17 cellular contexts compared by ENCODE assay signal in the genomic region with DNA sequence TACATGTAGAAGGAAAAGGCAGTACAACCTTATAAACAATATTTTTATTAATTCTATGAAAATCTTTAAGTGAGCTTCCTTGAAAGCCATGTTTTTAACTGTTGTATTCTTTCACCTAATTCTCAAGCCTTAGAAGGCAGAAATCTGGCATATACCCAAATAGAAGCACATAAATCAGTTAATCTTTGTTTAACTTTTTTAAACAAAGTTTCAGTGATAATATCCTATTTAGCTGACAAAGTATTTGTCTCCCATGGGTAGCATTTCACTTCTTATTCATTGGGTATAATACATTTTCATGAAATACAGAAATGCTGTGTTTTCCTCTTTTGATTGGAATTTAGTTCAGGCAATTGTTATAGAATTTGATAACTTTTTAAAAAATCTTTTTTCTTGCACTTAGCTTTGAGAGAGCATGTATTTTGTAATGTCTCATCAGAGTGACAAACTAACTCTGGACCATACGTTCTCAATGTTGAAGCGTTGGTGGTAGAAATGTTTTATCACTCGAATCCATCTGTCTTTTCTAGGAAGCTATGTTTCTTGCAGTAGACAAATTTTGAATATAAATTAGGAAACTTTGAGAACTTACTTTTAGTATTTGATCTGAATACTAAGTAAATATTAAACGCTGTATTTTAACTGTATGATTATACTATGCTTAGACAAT.
DNase-seq lines count a peak whose midpoint lies in the region; ATAC-seq, FAIRE-seq and TF ChIP-seq lines count a peak whose summit lies in the region.
"Had no signal": no experiment of that assay in that cellular context is flagged by ENCODE, and none has a peak within 500 bp of the region (broad histone marks: within the 10 kb centered on the region; RNA-seq: fewer than 3 reads in every experiment).

No MANE protein-coding gene starts in this region.

- H3K4me3 Mint-ChIP-seq in activated CD4-positive, alpha-beta memory T cell treated with anti-CD3 and anti-CD28 coated beads, Interleukin-2, amount 10 ng/mL, durations not matched to agents 7 days and 5 days = no peak overlapping the region
- H3K4me3 Mint-ChIP-seq in activated CD4-positive, alpha-beta memory T cell treated with anti-CD3 and anti-CD28 coated beads for 36 hours = no peak overlapping the region
- peak overlapping the region; percentile 68 for H3K4me3 Mint-ChIP-seq in T-helper 2 cell treated with Interferon-gamma antibody and Interleukin-4, amounts not matched to agents 5 μg/mL and 100 μg/mL, for 36 hours

- intact Hi-C loops in activated CD4-positive, alpha-beta memory T cell treated with anti-CD3 and anti-CD28 coated beads for 36 hours (cut with micrococcal nuclease) = no loop called here
- intact Hi-C loops in K562 (cut with micrococcal nuclease) (no loop called here), OCI-LY7 (cut with micrococcal nuclease; ENCODE audit: unreplicated experiment) (no loop called here)

- H3K9me2 ChIP-seq in hepatocyte (replicated peaks; ENCODE audit: insufficient read depth) (no peaks in the 10 kb centered on the region), OCI-LY7 (ENCODE audit: insufficient read depth, low read length) (no peaks in the 10 kb centered on the region)

- no peak for TF ChIP-seq POLR2A in K562 (conservative IDR thresholded peaks at IDR 0.05)

- WGBS in K562 (ENCODE audit: insufficient coverage, low coverage, missing lambda C conversion rate) = 3% methylated on average over 4 of the region's 4 CpGs
- 80% methylated on average over 4 of the region's 4 CpGs for WGBS in hepatocyte (ENCODE audit: low lambda C conversion rate, missing lambda C conversion rate)

- no peak overlapping the region for H3K9ac ChIP-seq in K562 (ENCODE audit: insufficient read depth in 1 of 2, low read depth in 2 of 2, low read length in 2 of 2)

- POLR2A ChIA-PET in activated CD4-positive, alpha-beta memory T cell treated with anti-CD3 and anti-CD28 coated beads, Interleukin-2, amount 10 ng/mL, durations not matched to agents 7 days and 5 days (lab: Charles Lee) = interaction anchor here (1.1 to 19.6 kb wide), 5 partner anchors 8 to 75 kb away, joined by 3 to 730 read pairs (median 19); a partner anchor contains a TSS
- POLR2A ChIA-PET in activated CD4-positive, alpha-beta memory T cell treated with anti-CD3 and anti-CD28 coated beads for 36 hours (lab: Charles Lee) = interaction anchor here (1.8 kb wide), 1 partner anchor 9 kb away, joined by 13 read pairs; no protein-coding TSS in a partner anchor
- POLR2A ChIA-PET in K562 (lab: Yijun Ruan, JAX) (interaction anchor here (0.6 to 2.2 kb wide), 8 partner anchors 9 to 383 kb away, joined by 3 to 20 read pairs (median 4); a partner anchor contains a TSS), OCI-LY7 (lab: Charles Lee) (interaction anchor here (0.5 to 4.5 kb wide), 9 partner anchors 9 to 1790 kb away, joined by 3 to 21 read pairs (median 4); a partner anchor contains a TSS)

- H3K9me3 Mint-ChIP-seq in activated CD4-positive, alpha-beta memory T cell treated with anti-CD3 and anti-CD28 coated beads, Interleukin-2, amount 10 ng/mL, durations not matched to agents 7 days and 5 days = no peaks in the 10 kb centered on the region
- no peaks in the 10 kb centered on the region for H3K9me3 Mint-ChIP-seq in activated CD4-positive, alpha-beta memory T cell treated with anti-CD3 and anti-CD28 coated beads for 36 hours
- no peaks in the 10 kb centered on the region for H3K9me3 Mint-ChIP-seq in T-helper 2 cell treated with Interferon-gamma antibody and Interleukin-4, amounts not matched to agents 5 μg/mL and 100 μg/mL, for 36 hours

- H3K4me1 Mint-ChIP-seq in activated CD4-positive, alpha-beta memory T cell treated with anti-CD3 and anti-CD28 coated beads, Interleukin-2, amount 10 ng/mL, durations not matched to agents 7 days and 5 days = peaks cover 73% of the 10 kb centered on the region
- peaks cover 44% of the 10 kb centered on the region for H3K4me1 Mint-ChIP-seq in activated CD4-positive, alpha-beta memory T cell treated with anti-CD3 and anti-CD28 coated beads for 36 hours (ENCODE audit: low read depth)
- H3K4me1 Mint-ChIP-seq in T-helper 2 cell treated with Interferon-gamma antibody and Interleukin-4, amounts not matched to agents 5 μg/mL and 100 μg/mL, for 36 hours (ENCODE audit: low read depth) = peaks cover 63% of the 10 kb centered on the region

- no peaks in the 10 kb centered on the region for H3K27me3 Mint-ChIP-seq in activated CD4-positive, alpha-beta memory T cell treated with anti-CD3 and anti-CD28 coated beads, Interleukin-2, amount 10 ng/mL, durations not matched to agents 7 days and 5 days
- H3K27me3 Mint-ChIP-seq in activated CD4-positive, alpha-beta memory T cell treated with anti-CD3 and anti-CD28 coated beads for 36 hours = no peaks in the 10 kb centered on the region
- no peaks in the 10 kb centered on the region for H3K27me3 Mint-ChIP-seq in T-helper 2 cell treated with Interferon-gamma antibody and Interleukin-4, amounts not matched to agents 5 μg/mL and 100 μg/mL, for 36 hours (ENCODE audit: low read depth)

- FAIRE-seq in K562 (lab: Jason Lieb, UNC) = peak; percentile 70

- BruUV-seq in K562 (replicated peaks; lab: Mats Ljungman, UMichigan) (no TSS peak), OCI-LY7 (replicated peaks; lab: Mats Ljungman, UMichigan) (no TSS peak)

- in situ Hi-C loops in K562 (cut with MboI) = no loop called here

- H3K27me3 ChIP-seq in K562 (ENCODE audit: control insufficient read depth in 2 of 2, insufficient read depth in 2 of 2, low read length in 2 of 2) (no peaks in the 10 kb centered on the region), hepatocyte (no peaks in the 10 kb centered on the region)

- no peak for TF ChIP-seq EP300 in K562 (IDR thresholded peaks at IDR 0.05; ENCODE audit: low read length)

- H3K4me1 ChIP-seq in K562 (replicated peaks in 1 of 2; ENCODE audit: control insufficient read depth in 2 of 2, insufficient read depth in 2 of 2, low read length in 2 of 2) = peaks cover 5 to 6% of the 10 kb centered on the region in 2 experiments; a peak in 4 of 5 replicates
- peaks cover 5% of the 10 kb centered on the region for H3K4me1 ChIP-seq in hepatocyte (ENCODE audit: insufficient read depth)
- peaks cover 25% of the 10 kb centered on the region for H3K4me1 ChIP-seq in OCI-LY7 (ENCODE audit: insufficient read depth, low read length, poor library complexity, severe bottlenecking)

- peaks cover 54% of the 10 kb centered on the region for H3K36me3 Mint-ChIP-seq in activated CD4-positive, alpha-beta memory T cell treated with anti-CD3 and anti-CD28 coated beads, Interleukin-2, amount 10 ng/mL, durations not matched to agents 7 days and 5 days (ENCODE audit: low read depth)
- peaks cover 42% of the 10 kb centered on the region for H3K36me3 Mint-ChIP-seq in activated CD4-positive, alpha-beta memory T cell treated with anti-CD3 and anti-CD28 coated beads for 36 hours
- H3K36me3 Mint-ChIP-seq in T-helper 2 cell treated with Interferon-gamma antibody and Interleukin-4, amounts not matched to agents 5 μg/mL and 100 μg/mL, for 36 hours (ENCODE audit: low read depth) = peaks cover 31% of the 10 kb centered on the region

- H3K4me2 ChIP-seq in K562 (ENCODE audit: insufficient read depth, low read length) (peak overlapping the region; percentile 13; the same call in 1 of the 2 replicates), hepatocyte (no peak overlapping the region), OCI-LY7 (ENCODE audit: low read length) (no peak overlapping the region)

- no peaks in the 10 kb centered on the region for H3K9me3 ChIP-seq in K562 (replicated peaks; ENCODE audit: control insufficient read depth, insufficient read depth, low read depth, low read length)
- H3K9me3 ChIP-seq in hepatocyte (ENCODE audit: low read depth) = no peaks in the 10 kb centered on the region
- H3K9me3 ChIP-seq in OCI-LY7 (ENCODE audit: low read length) = no peaks in the 10 kb centered on the region

- no peak for TF ChIP-seq CTCF in K562 (IDR thresholded peaks at IDR 0.05 in 2 of 3, conservative IDR thresholded peaks at IDR 0.05 in 1 of 3; ENCODE audit: insufficient read depth in 2 of 3, low read depth in 1 of 3, low read length in 3 of 3)
- TF ChIP-seq CTCF in hepatocyte (IDR thresholded peaks at IDR 0.05; ENCODE audit: poor library complexity) = no peak
- no peak for TF ChIP-seq CTCF in OCI-LY7 (conservative IDR thresholded peaks at IDR 0.05; ENCODE audit: low read length)

- no peaks in the 10 kb centered on the region for H3K9me1 ChIP-seq in K562 (ENCODE audit: control insufficient read depth, insufficient read depth, low read length)

- peak; percentile 72 for ATAC-seq in K562

- no peak for TF ChIP-seq RAD21 in K562 (CRISPR knock-in tag; conservative IDR thresholded peaks at IDR 0.05 in 1 of 2, IDR thresholded peaks at IDR 0.05 in 1 of 2)

- H3K4me3 ChIP-seq in K562 (no peak overlapping the region), hepatocyte (no peak overlapping the region), OCI-LY7 (ENCODE audit: low read depth, low read length, poor library complexity, severe bottlenecking) (no peak overlapping the region)

- H3K36me3 ChIP-seq in K562 (ENCODE audit: control insufficient read depth, insufficient read depth, low read length) (peaks cover 6% of the 10 kb centered on the region; the same call in 1 of the 3 replicates), hepatocyte (replicated peaks; ENCODE audit: insufficient read depth, low read depth) (no peaks in the 10 kb centered on the region), OCI-LY7 (ENCODE audit: insufficient read depth, low read length) (peaks cover 6% of the 10 kb centered on the region)

- H4K20me1 ChIP-seq in K562 (replicated peaks; ENCODE audit: control insufficient read depth, insufficient read depth, low read length) (no peaks in the 10 kb centered on the region), hepatocyte (ENCODE audit: insufficient read depth, poor library complexity, severe bottlenecking) (no peaks in the 10 kb centered on the region), OCI-LY7 (ENCODE audit: insufficient read depth, low read length) (no peaks in the 10 kb centered on the region)

- CTCF ChIA-PET in activated CD4-positive, alpha-beta memory T cell treated with anti-CD3 and anti-CD28 coated beads, Interleukin-2, amount 10 ng/mL, durations not matched to agents 7 days and 5 days (lab: Charles Lee) = interaction anchor here (1.0 to 7.1 kb wide), 6 partner anchors 9 to 210 kb away, joined by 3 to 112 read pairs (median 12); a partner anchor contains a TSS
- CTCF ChIA-PET in activated CD4-positive, alpha-beta memory T cell treated with anti-CD3 and anti-CD28 coated beads for 36 hours (lab: Charles Lee) = interaction anchor here (0.5 to 7.1 kb wide), 7 partner anchors 9 to 356 kb away, joined by 3 to 50 read pairs (median 4); a partner anchor contains a TSS
- CTCF ChIA-PET in K562 (lab: Yijun Ruan, JAX; ENCODE audit: low intra/inter-chr PET ratio) = no interaction called here
- CTCF ChIA-PET in OCI-LY7 (lab: Charles Lee; ENCODE audit: unreplicated experiment) = interaction anchor here (0.6 kb wide), 1 partner anchor 78 kb away, joined by 3 read pairs; no protein-coding TSS in a partner anchor

- peak overlapping the region; percentile 24; the same call in 2 of the 3 replicates for H3K27ac ChIP-seq in K562 (ENCODE audit: extremely low read depth, low read depth, low read length)
- no peak overlapping the region for H3K27ac ChIP-seq in hepatocyte
- no peak overlapping the region for H3K27ac ChIP-seq in OCI-LY7 (ENCODE audit: low read depth, low read length, poor library complexity, severe bottlenecking)
- H3K27ac ChIP-seq: C4-2B had no signal

- DNase-seq in activated CD4-positive, alpha-beta memory T cell treated with anti-CD3 and anti-CD28 coated beads, Interleukin-2, amount 10 ng/mL, durations not matched to agents 7 days and 5 days = no peak
- DNase-seq in activated CD4-positive, alpha-beta memory T cell treated with anti-CD3 and anti-CD28 coated beads for 36 hours = no peak
- DNase-seq in T-helper 2 cell treated with Interferon-gamma antibody and Interleukin-4, amounts not matched to agents 5 μg/mL and 100 μg/mL, for 36 hours (ENCODE audit: low spot score) = no peak
- DNase-seq in K562 (ENCODE audit: extremely low read depth in 1 of 4, low spot score in 3 of 4) = peak in 2 of 4 experiments; percentile 39 to 46
- no peak for DNase-seq in hepatocyte (ENCODE audit: low spot score)
- DNase-seq in OCI-LY7 (ENCODE audit: low spot score) = no peak
- no peak for DNase-seq in activated CD8-positive, alpha-beta memory T cell treated with anti-CD3 and anti-CD28 coated beads, Interleukin-2, amount 50 U/mL, for 48 hours
- no peak for DNase-seq in dedifferentiated amniotic fluid mesenchymal stem cell (ENCODE audit: extremely low spot score)
- DNase-seq: COR-L47, H7, Karpas-422, MM.1S, NCI-H1092 treated with DMSO at 0.1 percent for 48 hours, NCI-H2227 treated with DMSO at 0.1 percent for 48 hours, NCI-H524, SHP77 treated with DMSO at 0.1 percent for 48 hours had no signal

- peak overlapping the region; percentile 49 for H3K27ac Mint-ChIP-seq in activated CD4-positive, alpha-beta memory T cell treated with anti-CD3 and anti-CD28 coated beads, Interleukin-2, amount 10 ng/mL, durations not matched to agents 7 days and 5 days
- H3K27ac Mint-ChIP-seq in activated CD4-positive, alpha-beta memory T cell treated with anti-CD3 and anti-CD28 coated beads for 36 hours = no peak overlapping the region
- peak overlapping the region; percentile 85 for H3K27ac Mint-ChIP-seq in T-helper 2 cell treated with Interferon-gamma antibody and Interleukin-4, amounts not matched to agents 5 μg/mL and 100 μg/mL, for 36 hours

- H2AFZ ChIP-seq in K562 (ENCODE audit: low read depth, low read length) = peak overlapping the region; percentile 37
- no peak overlapping the region for H2AFZ ChIP-seq in hepatocyte
- no peak overlapping the region for H2AFZ ChIP-seq in OCI-LY7 (ENCODE audit: low read length)

- H3K79me2 ChIP-seq in K562 (ENCODE audit: control insufficient read depth, insufficient read depth, low read length) (peaks cover 3% of the 10 kb centered on the region; the same call in 1 of the 3 replicates), hepatocyte (no peaks in the 10 kb centered on the region), OCI-LY7 (ENCODE audit: insufficient read depth, low read depth, low read length) (no peaks in the 10 kb centered on the region)
